2 cellular contexts compared by ENCODE assay signal in genomic region chr11:90846628-90847027, GRCh38.
TF ChIP-seq lines count a peak whose summit lies in the region.

No MANE protein-coding gene starts in this region.

TF ChIP-seq in SK-N-SH, 30 proteins besides CTCF, POLR2A, EP300 and RAD21:
- TF ChIP-seq ZBTB33 (IDR thresholded peaks at IDR 0.05; ENCODE audit: borderline replicate concordance, low read depth), result no peak
- peak; percentile 77 for TF ChIP-seq GATA2 (CRISPR knock-in tag; IDR thresholded peaks at IDR 0.05)
- TF ChIP-seq YY1 (IDR thresholded peaks at IDR 0.05; ENCODE audit: low read depth), result no peak
- peak; percentile 51; the same call in 1 of the 2 replicates for TF ChIP-seq FOXJ3 (CRISPR knock-in tag; IDR thresholded peaks at IDR 0.05)
- no peak for TF ChIP-seq PBX3 (IDR thresholded peaks at IDR 0.05)
- peak; percentile 46 for TF ChIP-seq CHD2 (IDR thresholded peaks at IDR 0.05; ENCODE audit: low read length, partially characterized antibody)
- peak; percentile 84 for TF ChIP-seq RCOR1 (IDR thresholded peaks at IDR 0.05; ENCODE audit: low read length)

TF ChIP-seq in H1, 55 proteins besides CTCF, POLR2A, EP300 and RAD21 (continued from another document):
- TF ChIP-seq CHD7 (IDR thresholded peaks at IDR 0.05; ENCODE audit: insufficient replicate concordance, low read length), result no peak
- TF ChIP-seq USF2 (IDR thresholded peaks at IDR 0.05; ENCODE audit: low read length), result no peak
- TF ChIP-seq ATF3 (IDR thresholded peaks at IDR 0.05; ENCODE audit: insufficient read depth, low read depth, low read length), result no peak
- no peak for TF ChIP-seq KDM4A (IDR thresholded peaks at IDR 0.05; ENCODE audit: low read depth, low read length, severe bottlenecking)
- TF ChIP-seq POLR2AphosphoS5 (IDR thresholded peaks at IDR 0.05; ENCODE audit: low read depth, low read length), result no peak
- TF ChIP-seq SIN3A (conservative IDR thresholded peaks at IDR 0.05 in 1 of 2, IDR thresholded peaks at IDR 0.05 in 1 of 2; ENCODE audit: low read depth in 1 of 2, low read length in 2 of 2), result no peak
- no peak for TF ChIP-seq HDAC6 (IDR thresholded peaks at IDR 0.05; ENCODE audit: low read depth, low read length)
- TF ChIP-seq SP4 (IDR thresholded peaks at IDR 0.05; ENCODE audit: low read length), result no peak
- no peak for TF ChIP-seq CBX5 (IDR thresholded peaks at IDR 0.05; ENCODE audit: low read depth, low read length)
- TF ChIP-seq ZNF274 (IDR thresholded peaks at IDR 0.05; ENCODE audit: borderline replicate concordance, extremely low read depth, low read length), result no peak
- no peak for TF ChIP-seq KDM5A (IDR thresholded peaks at IDR 0.05; ENCODE audit: low read length)
- no peak for TF ChIP-seq BACH1 (IDR thresholded peaks at IDR 0.05; ENCODE audit: low read length)
- TF ChIP-seq JUND (IDR thresholded peaks at IDR 0.05; ENCODE audit: low read length), result no peak
